In genomic region chr15:73583568-73583967, GRCh38 we compare ENCODE assay signal across 21 cellular contexts.
"Had no signal": no experiment of that assay in that cellular context is flagged by ENCODE, and none has a peak within 500 bp of the region (broad histone marks: within the 10 kb centered on the region; RNA-seq: fewer than 3 reads in every experiment).

No MANE protein-coding gene starts in this region.

- H3K4me1 ChIP-seq: stomach, upper lobe of right lung had no signal

- H3K9me3 Mint-ChIP-seq: activated CD4-positive, alpha-beta T cell treated with anti-CD3 and anti-CD28 coated beads, Interleukin-2, amount 10 ng/mL, durations not matched to agents 24 days and 14 days; activated T-helper 2 cell treated with anti-CD3 and anti-CD28 coated beads, Interferon-gamma antibody, Interleukin-2, Interleukin-4, amounts not matched to agents 10 μg/mL and 5 μg/mL and 100 μg/mL, durations not matched to agents 14 hours and 24 hours and 36 hours; naive B cell had no signal

- H3K4me1 Mint-ChIP-seq: naive B cell had no signal

- H3K4me3 ChIP-seq: esophagus squamous epithelium, left ventricle myocardium inferior, SK-N-MC, spleen, stomach, thyroid gland, upper lobe of right lung had no signal

- H3K27ac ChIP-seq: epithelial cell of prostate, esophagus squamous epithelium, left ventricle myocardium inferior, SK-N-MC, stomach, thyroid gland, upper lobe of right lung, WERI-Rb-1 had no signal

- H3K27me3 Mint-ChIP-seq: activated CD4-positive, alpha-beta T cell treated with anti-CD3 and anti-CD28 coated beads, Interleukin-2, amount 10 ng/mL, durations not matched to agents 24 days and 14 days; activated naive CD8-positive, alpha-beta T cell; naive B cell had no signal

- ATAC-seq: activated CD8-positive, alpha-beta T cell treated with anti-CD3 and anti-CD28 coated beads, Interleukin-2, amount 10 ng/mL, durations not matched to agents 7 days and 5 days; right cardiac atrium had no signal

- H3K27ac Mint-ChIP-seq: activated CD4-positive, alpha-beta T cell treated with anti-CD3 and anti-CD28 coated beads, Interleukin-2, amount 10 ng/mL, durations not matched to agents 24 days and 14 days; activated CD8-positive, alpha-beta T cell treated with anti-CD3 and anti-CD28 coated beads, Interleukin-2, amount 10 ng/mL, durations not matched to agents 7 days and 5 days; activated naive CD8-positive, alpha-beta T cell; activated T-helper 2 cell treated with anti-CD3 and anti-CD28 coated beads, Interferon-gamma antibody, Interleukin-2, Interleukin-4, amounts not matched to agents 10 μg/mL and 5 μg/mL and 100 μg/mL, durations not matched to agents 14 hours and 24 hours and 36 hours had no signal

- H3K9me3 ChIP-seq: esophagus squamous epithelium, left ventricle myocardium inferior, spleen, stomach, thyroid gland, upper lobe of right lung had no signal

- DNase-seq: activated CD4-positive, alpha-beta T cell treated with anti-CD3 and anti-CD28 coated beads, Interleukin-2, amount 10 ng/mL, durations not matched to agents 24 days and 14 days; activated CD8-positive, alpha-beta T cell treated with anti-CD3 and anti-CD28 coated beads, Interleukin-2, amount 10 ng/mL, durations not matched to agents 7 days and 5 days; anterior cingulate cortex; dermis blood vessel endothelial cell; effector CD4-positive, alpha-beta T cell; esophagus squamous epithelium; islet precursor cell; left ventricle myocardium inferior; naive B cell; posterior cingulate gyrus; right cardiac atrium; spleen; stomach; T1000; thyroid gland; upper lobe of right lung; WERI-Rb-1 had no signal

- H3K27me3 ChIP-seq: esophagus squamous epithelium, spleen, stomach, thyroid gland, upper lobe of right lung had no signal

- H3K4me3 Mint-ChIP-seq: activated CD4-positive, alpha-beta T cell treated with anti-CD3 and anti-CD28 coated beads, Interleukin-2, amount 10 ng/mL, durations not matched to agents 24 days and 14 days; activated CD8-positive, alpha-beta T cell treated with anti-CD3 and anti-CD28 coated beads, Interleukin-2, amount 10 ng/mL, durations not matched to agents 7 days and 5 days; activated naive CD8-positive, alpha-beta T cell; naive B cell had no signal
